In the genomic region with DNA sequence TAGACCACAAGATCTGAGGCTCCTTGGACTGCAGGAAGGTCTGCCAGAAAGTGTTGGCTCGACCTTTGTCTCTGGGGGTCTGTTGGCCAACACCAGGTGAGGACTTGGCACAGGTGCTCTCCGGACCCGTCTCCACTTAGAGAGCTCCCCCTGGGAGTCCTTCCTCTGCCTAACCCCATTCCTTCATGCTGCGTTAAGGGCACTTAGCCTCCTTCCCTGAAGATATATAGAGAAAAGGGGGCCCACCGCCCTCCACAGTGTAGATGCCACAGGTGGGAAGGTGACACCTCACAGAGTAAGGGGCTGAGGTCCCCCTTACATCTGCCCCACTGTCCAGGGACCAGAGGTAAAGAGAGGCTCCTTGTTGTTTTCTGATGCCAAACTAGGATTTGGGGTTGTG, we compare ENCODE assay signal across 18 cellular contexts. TPM values are rescaled to one million over a fixed set of nuclear protein-coding genes. Genes with fewer than 3 reads are reported as not detected.
DNase-seq lines count a peak whose midpoint lies in the region; ATAC-seq and TF ChIP-seq lines count a peak whose summit lies in the region.
"Had no signal": no experiment of that assay in that cellular context is flagged by ENCODE, and none has a peak within 500 bp of the region (broad histone marks: within the 10 kb centered on the region; RNA-seq: fewer than 3 reads in every experiment).

No MANE protein-coding gene starts in this region.

- H3K27me3 ChIP-seq in esophagus squamous epithelium (peaks cover 0 to 35% (median 0%) of the 10 kb centered on the region in 4 donors), gastrocnemius medialis (no peaks in the 10 kb centered on the region), upper lobe of right lung (peaks cover 11% of the 10 kb centered on the region), spleen (replicated peaks in 1 of 7) (peaks cover 0 to 87% (median 8%) of the 10 kb centered on the region in 7 donors)

- H3K36me3 ChIP-seq in esophagus squamous epithelium (peaks cover 0 to 15% (median 0%) of the 10 kb centered on the region in 3 donors), gastrocnemius medialis (no peaks in the 10 kb centered on the region), upper lobe of right lung (no peaks in the 10 kb centered on the region), spleen (no peaks in the 10 kb centered on the region)

- intact Hi-C loops in esophagus squamous epithelium (cut with DNase I): no loop called here
- intact Hi-C loops in gastrocnemius medialis (cut with DNase I; ENCODE audit: low total_unique reads): loop anchor here (5.0 to 10.0 kb wide), 3 partner anchors 650 to 1598 kb away; no protein-coding TSS in a partner anchor
- intact Hi-C loops in upper lobe of right lung (cut with DNase I): loop anchor here (10.0 kb wide), 2 partner anchors 828 to 1028 kb away; no protein-coding TSS in a partner anchor
- intact Hi-C loops in spleen (cut with DNase I; ENCODE audit: low total_unique reads): no loop called here

- DNase-seq in esophagus squamous epithelium (lab: John Stamatoyannopoulos, UW): no peak
- no peak for DNase-seq in gastrocnemius medialis
- peak; percentile 27 for DNase-seq in upper lobe of right lung
- no peak for DNase-seq in spleen
- no peak for DNase-seq in activated gamma-delta T cell treated with Interleukin-2 at 50 U/mL for 16 hours
- DNase-seq: C1 segment of cervical spinal cord, DMS79 treated with DMSO at 0.1 percent for 48 hours, HFFc6, NCI-H1417 treated with DMSO at 0.1 percent for 48 hours, NCI-H187 treated with DMSO at 0.1 percent for 48 hours, NCI-H226, NCI-H524, OCI-M1, SHP77 treated with DMSO at 0.1 percent for 48 hours had no signal

- H3K27ac ChIP-seq in esophagus squamous epithelium (peak overlapping the region in 3 of 4 donors; percentile 61 to 89 (median 89)), gastrocnemius medialis (peak overlapping the region; percentile 93 to 95 (median 93)), upper lobe of right lung (no peak overlapping the region), spleen (no peak overlapping the region)

- ATAC-seq in gastrocnemius medialis (no peak), upper lobe of right lung (no peak), HG03432 (IDR thresholded peaks at IDR 0.05; ENCODE audit: unreplicated experiment) (no peak)

- H3K4me1 ChIP-seq in esophagus squamous epithelium (peaks cover 46 to 100% (median 51%) of the 10 kb centered on the region in 3 donors), gastrocnemius medialis (peaks cover 84 to 94% of the 10 kb centered on the region in 2 donors), upper lobe of right lung (peaks cover 4% of the 10 kb centered on the region), spleen (peaks cover 3 to 46% (median 12%) of the 10 kb centered on the region in 6 donors)

- H3K36me3 Mint-ChIP-seq in brain: peaks cover 17% of the 10 kb centered on the region
- H3K36me3 Mint-ChIP-seq: IgD-negative memory B cell had no signal

- H3K4me3 Mint-ChIP-seq in brain: peak overlapping the region in 1 of 5 experiments; percentile 30
- H3K4me3 Mint-ChIP-seq: HFFc6, IgD-negative memory B cell had no signal

- H3K9me3 ChIP-seq in esophagus squamous epithelium: no peaks in the 10 kb centered on the region
- no peaks in the 10 kb centered on the region for H3K9me3 ChIP-seq in gastrocnemius medialis
- no peaks in the 10 kb centered on the region for H3K9me3 ChIP-seq in upper lobe of right lung
- no peaks in the 10 kb centered on the region for H3K9me3 ChIP-seq in spleen

- 66 to 70% methylated on average over 3 to 5 of the region's 5 CpGs for WGBS in esophagus squamous epithelium, 2 donors
- 74 to 88% (median 80%) methylated on average over 2 to 5 of the region's 5 CpGs for WGBS in spleen, 5 donors

- no peak for TF ChIP-seq CTCF in brain (conservative IDR thresholded peaks at IDR 0.05)
- no peak for TF ChIP-seq CTCF in esophagus squamous epithelium (IDR thresholded peaks at IDR 0.05)
- no peak for TF ChIP-seq CTCF in gastrocnemius medialis (IDR thresholded peaks at IDR 0.05 in 4 of 5, conservative IDR thresholded peaks at IDR 0.05 in 1 of 5)
- no peak for TF ChIP-seq CTCF in upper lobe of right lung (IDR thresholded peaks at IDR 0.05)
- TF ChIP-seq CTCF in spleen (IDR thresholded peaks at IDR 0.05 in 8 of 11, conservative IDR thresholded peaks at IDR 0.05 in 3 of 11): no peak

- TF ChIP-seq POLR2A in esophagus squamous epithelium (IDR thresholded peaks at IDR 0.05) (no peak), gastrocnemius medialis (IDR thresholded peaks at IDR 0.05) (no peak), spleen (IDR thresholded peaks at IDR 0.05) (no peak)

- H3K27me3 Mint-ChIP-seq in brain: peaks cover 5% of the 10 kb centered on the region

- H3K4me3 ChIP-seq in esophagus squamous epithelium (peak overlapping the region in 1 of 4 donors; percentile 16), gastrocnemius medialis (no peak overlapping the region), upper lobe of right lung (no peak overlapping the region), spleen (no peak overlapping the region)

- in situ Hi-C loops in gastrocnemius medialis (cut with MboI; ENCODE audit: low sequenced_read_pairs in 4 of 4): loop anchor here in 3 of 4 donors (5.0 to 25.0 kb wide), 7 partner anchors 200 to 1028 kb away; no protein-coding TSS in a partner anchor

- H3K4me1 Mint-ChIP-seq in brain: peaks cover 88% of the 10 kb centered on the region

- H3K9me3 Mint-ChIP-seq in brain: peaks cover 0 to 4% (median 0%) of the 10 kb centered on the region in 5 experiments
- H3K9me3 Mint-ChIP-seq: HFFc6, IgD-negative memory B cell had no signal

- H3K27ac Mint-ChIP-seq in brain: peak overlapping the region in 3 of 5 experiments; percentile 14 to 31 (median 22)
- H3K27ac Mint-ChIP-seq: HFFc6, IgD-negative memory B cell had no signal

RNA-seq across cellular contexts. Expression of a gene that starts 8.2 kb away (rescaled TPM):
- polyA plus RNA-seq in brain (ENCODE audit: insufficient read depth, low read depth, low replicate concordance) (769 TPM), spleen (10 to 100 TPM in 2 of 3 donors, 1 to 10 TPM in 1; 5.0 to 18.1 (median 15.6) TPM)
- total RNA-seq in esophagus squamous epithelium (100 to 1,000 TPM in 2 of 4 donors, 10 to 100 TPM in 2; 26.9 to 899 (median 95.4) TPM), gastrocnemius medialis (100 to 1,000 TPM in 3 of 4 donors, 10 to 100 TPM in 1; 99.5 to 550 (median 279) TPM), upper lobe of right lung (169 TPM), spleen (100 to 1,000 TPM in 1 of 7 donors, 10 to 100 TPM in 6; 23.4 to 114 (median 34.5) TPM)
- total RNA-seq: MCF 10A had no signal
- polyA plus RNA-seq: IgD-negative memory B cell had no signal

RNA-seq across cellular contexts. Expression of a gene that starts 53.9 kb away (rescaled TPM):
- polyA plus RNA-seq in brain (ENCODE audit: insufficient read depth, low read depth, low replicate concordance) (233 TPM), spleen (100 to 1,000 TPM in 2 of 3 donors, 10 to 100 TPM in 1; 61.3 to 162 (median 142) TPM)
- total RNA-seq in esophagus squamous epithelium (100 to 1,000 TPM; 113 to 207 (median 167) TPM), gastrocnemius medialis (10 to 100 TPM; 14.3 to 44.4 (median 23.6) TPM), upper lobe of right lung (46.1 TPM), spleen (100 to 1,000 TPM; 140 to 334 (median 277) TPM)
- polyA plus RNA-seq: IgD-negative memory B cell had no signal

Comparison
In these comparisons a context has a peak if more than half of its experiments do, and no peak if none do; other contexts are left out.
1. H3K27ac ChIP-seq: peak in esophagus squamous epithelium (3 of 4) and gastrocnemius medialis (4 of 4); none in upper lobe of right lung (single experiment) and spleen (0 of 8).
2. intact Hi-C loops: an anchor here in gastrocnemius medialis (5.0 to 10.0 kb wide) and upper lobe of right lung (10.0 kb wide); none called in esophagus squamous epithelium and spleen.